In the genomic region with DNA sequence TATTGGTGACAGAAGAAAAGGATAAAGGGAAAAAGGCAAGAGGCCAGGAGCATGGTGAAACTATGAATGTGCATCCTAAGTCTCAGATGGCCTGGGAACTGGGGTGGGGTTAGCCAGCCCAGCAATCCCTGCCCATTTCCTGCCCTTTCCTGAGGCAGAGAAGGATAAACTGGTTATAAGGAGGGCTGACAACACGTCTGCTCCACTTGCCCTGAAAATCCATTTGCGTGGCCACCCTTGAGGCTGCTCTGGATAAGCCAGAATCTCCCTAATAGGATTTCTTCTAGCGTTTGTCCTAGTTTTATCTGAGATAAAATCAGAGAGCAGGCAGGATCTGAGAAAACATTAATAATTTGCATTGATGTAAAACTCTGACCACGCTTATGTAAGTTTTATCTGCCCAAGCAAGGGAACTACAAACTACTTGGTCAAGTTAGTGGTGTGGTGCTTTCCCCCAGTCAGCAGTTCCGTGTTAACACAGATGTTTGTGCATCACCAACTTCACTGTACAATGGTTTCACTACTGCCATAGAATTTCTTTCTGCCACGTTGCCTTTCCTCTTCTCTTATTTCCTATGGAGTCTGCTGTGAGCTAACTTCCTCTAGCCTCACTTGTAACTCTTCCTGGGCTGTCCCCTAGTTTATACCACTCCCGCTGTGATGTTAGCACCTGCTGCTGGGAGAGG, we compare ENCODE assay signal across 10 cellular contexts.
DNase-seq lines count a peak whose midpoint lies in the region; ATAC-seq and TF ChIP-seq lines count a peak whose summit lies in the region.
"Had no signal": no experiment of that assay in that cellular context is flagged by ENCODE, and none has a peak within 500 bp of the region (broad histone marks: within the 10 kb centered on the region; RNA-seq: fewer than 3 reads in every experiment).

No MANE protein-coding gene starts in this region.

- no peaks in the 10 kb centered on the region for H3K79me2 ChIP-seq in H9 (ENCODE audit: insufficient read depth, low read length)

- H2BK5ac ChIP-seq in H9 (ENCODE audit: insufficient read length, low read length): no peak overlapping the region

- H3K4me1 ChIP-seq in H9 (ENCODE audit: insufficient read depth, low read length) (no peaks in the 10 kb centered on the region), psoas muscle (no peaks in the 10 kb centered on the region)

- intact Hi-C loops in sciatic nerve (cut with DNase I): no loop called here
- intact Hi-C loops in psoas muscle (cut with DNase I): no loop called here

- H3K36me3 Mint-ChIP-seq in H9 (ENCODE audit: insufficient read depth in 1 of 3, low read depth in 3 of 3) (no peaks in the 10 kb centered on the region), WTC11 (peaks cover 3% of the 10 kb centered on the region; the same call in 1 of the 2 replicates)

- H3K27me3 ChIP-seq in H9 (ENCODE audit: insufficient read depth, low read length) (no peaks in the 10 kb centered on the region), psoas muscle (ENCODE audit: insufficient read depth in 3 of 3, low read length in 2 of 3) (no peaks in the 10 kb centered on the region)

- no peak overlapping the region for H3K4me3 ChIP-seq in psoas muscle

- H3K23me2 ChIP-seq in H9 (ENCODE audit: insufficient read length, low read depth, low read length, poor library complexity, severe bottlenecking): no peaks in the 10 kb centered on the region

- no peak overlapping the region for H3K56ac ChIP-seq in H9 (ENCODE audit: insufficient read length, low read depth, low read length)

- H3K4me3 Mint-ChIP-seq in H9: no peak overlapping the region
- no peak overlapping the region for H3K4me3 Mint-ChIP-seq in WTC11

- CTCF ChIA-PET in WTC11 (lab: Charles Lee): no interaction called here

- no peak for DNase-seq in H9
- DNase-seq in sciatic nerve (ENCODE audit: low spot score): no peak
- no peak for DNase-seq in NCI-H345 (lab: John Stamatoyannopoulos, UW)
- no peak for DNase-seq in psoas muscle
- no peak for DNase-seq in WTC11 (ENCODE audit: low spot score)
- DNase-seq: activated CD8-positive, alpha-beta memory T cell treated with anti-CD3 and anti-CD28 coated beads, Interleukin-2, amount 50 U/mL, for 48 hours; cerebellar nuclear complex; NCI-H1930 had no signal

- no peak overlapping the region for H3T11ph ChIP-seq in H9 (ENCODE audit: low read length)

- TF ChIP-seq CTCF in H9 (conservative IDR thresholded peaks at IDR 0.05): no peak
- TF ChIP-seq CTCF in psoas muscle (IDR thresholded peaks at IDR 0.05): no peak
- TF ChIP-seq CTCF in WTC11 (IDR thresholded peaks at IDR 0.05): no peak

- no peaks in the 10 kb centered on the region for H3K79me1 ChIP-seq in H9 (ENCODE audit: insufficient read depth, low read depth, low read length, poor library complexity, severe bottlenecking)

- H3K27ac Mint-ChIP-seq in H9 (no peak overlapping the region), WTC11 (no peak overlapping the region)

- no peak overlapping the region for H3K23ac ChIP-seq in H9 (ENCODE audit: insufficient read length, low read depth, low read length)

- no peaks in the 10 kb centered on the region for H3K27me3 Mint-ChIP-seq in H9 (ENCODE audit: low read depth)
- H3K27me3 Mint-ChIP-seq in WTC11 (ENCODE audit: low read depth): no peaks in the 10 kb centered on the region

- peak overlapping the region; percentile 37; the same call in 1 of the 2 replicates for H3K14ac ChIP-seq in H9 (ENCODE audit: insufficient read depth, low read length)

- H2BK20ac ChIP-seq in H9 (ENCODE audit: low read depth, low read length, poor library complexity, severe bottlenecking): no peak overlapping the region

- no peak overlapping the region for H2BK120ac ChIP-seq in H9 (ENCODE audit: low read depth, low read length, poor library complexity, severe bottlenecking)

- no peak overlapping the region for H2BK15ac ChIP-seq in H9 (ENCODE audit: low read depth, low read length)

- no peaks in the 10 kb centered on the region for H3K9me3 ChIP-seq in H9 (ENCODE audit: control insufficient read depth, low read depth, low read length)
- no peaks in the 10 kb centered on the region for H3K9me3 ChIP-seq in psoas muscle

- H3K27ac ChIP-seq in H9 (ENCODE audit: insufficient read length, low read depth, low read length) (no peak overlapping the region), psoas muscle (no peak overlapping the region)

- no peak overlapping the region for H4K91ac ChIP-seq in H9 (ENCODE audit: insufficient read length, low read depth, low read length)

- no peak overlapping the region for H3K4me2 ChIP-seq in H9 (ENCODE audit: insufficient read depth, insufficient read length, low read length)

- H3K4me1 Mint-ChIP-seq in H9: peaks cover 4 to 8% of the 10 kb centered on the region in 2 experiments
- no peaks in the 10 kb centered on the region for H3K4me1 Mint-ChIP-seq in WTC11

- no peak overlapping the region for H2AFZ ChIP-seq in H9 (ENCODE audit: low read length)

- POLR2A ChIA-PET in WTC11 (lab: Charles Lee): no interaction called here

- no peaks in the 10 kb centered on the region for H4K20me1 ChIP-seq in H9 (ENCODE audit: control insufficient read depth, insufficient read depth, insufficient read length)

- H4K8ac ChIP-seq in H9 (replicated peaks; ENCODE audit: insufficient read length, low read depth, low read length): no peak overlapping the region

- no peak overlapping the region for H4K5ac ChIP-seq in H9 (ENCODE audit: insufficient read length, low read depth, low read length)

- no CpG with 5 or more reads among the region's 7 CpGs for WGBS in H9 (ENCODE audit: extremely low coverage, insufficient read length, low lambda C conversion rate)
- WGBS in psoas muscle, 3 donors: 19 to 28% (median 22%) methylated on average over 7 of the region's 7 CpGs

- ATAC-seq in GM19035 (IDR thresholded peaks at IDR 0.05; ENCODE audit: unreplicated experiment) (peak; percentile 98), HG03439 (IDR thresholded peaks at IDR 0.05; ENCODE audit: unreplicated experiment) (peak; percentile 96), sciatic nerve (peak; percentile 28), psoas muscle (no peak), WTC11 (no peak)

- no peak overlapping the region for H3K18ac ChIP-seq in H9 (ENCODE audit: insufficient read length, low read depth, low read length)

- H2AK5ac ChIP-seq in H9 (ENCODE audit: insufficient read length, low read length): no peak overlapping the region

- H3K36me3 ChIP-seq in psoas muscle (ENCODE audit: insufficient read depth in 1 of 2, low read depth in 1 of 2): no peaks in the 10 kb centered on the region

- no peak overlapping the region for H3K4ac ChIP-seq in H9 (ENCODE audit: low read depth, low read length)

- no peaks in the 10 kb centered on the region for H3K9me3 Mint-ChIP-seq in H9
- peaks cover 18% of the 10 kb centered on the region for H3K9me3 Mint-ChIP-seq in WTC11

- no peak overlapping the region for H2BK12ac ChIP-seq in H9 (ENCODE audit: insufficient read length, low read depth, low read length)

- no peak overlapping the region for H3K9ac ChIP-seq in H9 (ENCODE audit: extremely low read depth, insufficient read length, low read length)

TF ChIP-seq in WTC11, 78 proteins besides CTCF, POLR2A, EP300 and RAD21:
- no peak for TF ChIP-seq ETV6 (CRISPR knock-in tag; IDR thresholded peaks at IDR 0.05)

Comparison
In these comparisons a context has a peak if more than half of its experiments do, and no peak if none do; other contexts are left out.
1. ATAC-seq: peak in GM19035 (single experiment), HG03439 (single experiment) and sciatic nerve (single experiment); none in psoas muscle (0 of 4) and WTC11 (single experiment).